Comparison of ENCODE assay signal across 20 cellular contexts in genomic region chr6:147805155-147805554, GRCh38.
DNase-seq lines count a peak whose midpoint lies in the region; ATAC-seq, FAIRE-seq and TF ChIP-seq lines count a peak whose summit lies in the region.
"Had no signal": no experiment of that assay in that cellular context is flagged by ENCODE, and none has a peak within 500 bp of the region (broad histone marks: within the 10 kb centered on the region; RNA-seq: fewer than 3 reads in every experiment).

No MANE protein-coding gene starts in this region.

- H3K56ac ChIP-seq in H9 (ENCODE audit: insufficient read length, low read depth, low read length): no peak overlapping the region

- H3K4me1 ChIP-seq in endothelial cell of umbilical vein (ENCODE audit: control insufficient read depth, extremely low read depth, insufficient read depth, low read length): peaks cover 16% of the 10 kb centered on the region
- H3K4me1 ChIP-seq in H9 (ENCODE audit: insufficient read depth, low read length): no peaks in the 10 kb centered on the region

- dilution Hi-C loops in endothelial cell of umbilical vein (cut with MboI; ENCODE audit: extremely low pct_ligation_motif_present, low sequenced_read_pairs): no loop called here

- POLR2A ChIA-PET in endothelial cell of umbilical vein (lab: Charles Lee): no interaction called here

- H4K5ac ChIP-seq in H9 (ENCODE audit: insufficient read length, low read depth, low read length): no peak overlapping the region

- peaks cover 6 to 7% of the 10 kb centered on the region in 2 experiments; a peak in 4 of 5 replicates for H3K9me3 Mint-ChIP-seq in H9

- no peak for TF ChIP-seq POLR2A in endothelial cell of umbilical vein (IDR thresholded peaks at IDR 0.05; ENCODE audit: low read depth, low read length)

- H3K9me3 ChIP-seq in endothelial cell of umbilical vein (replicated peaks; ENCODE audit: control insufficient read depth, insufficient read depth, low read length): no peaks in the 10 kb centered on the region
- H3K9me3 ChIP-seq in H9 (ENCODE audit: control insufficient read depth, low read depth, low read length): no peaks in the 10 kb centered on the region
- H3K9me3 ChIP-seq: SK-N-SH had no signal

- no peak overlapping the region for H2BK12ac ChIP-seq in H9 (ENCODE audit: insufficient read length, low read depth, low read length)

- H3K79me2 ChIP-seq in endothelial cell of umbilical vein (ENCODE audit: control insufficient read depth, insufficient read depth, low read length) (no peaks in the 10 kb centered on the region), H9 (ENCODE audit: insufficient read depth, low read length) (no peaks in the 10 kb centered on the region)

- H2AK5ac ChIP-seq in H9 (ENCODE audit: insufficient read length, low read length): no peak overlapping the region

- no peak overlapping the region for H2BK20ac ChIP-seq in H9 (ENCODE audit: low read depth, low read length, poor library complexity, severe bottlenecking)

- H3K9me1 ChIP-seq in endothelial cell of umbilical vein (replicated peaks; ENCODE audit: control insufficient read depth, extremely low read depth, insufficient read depth, low read length): no peaks in the 10 kb centered on the region

- H3K4ac ChIP-seq in H9 (ENCODE audit: low read depth, low read length): no peak overlapping the region

- H3K27me3 ChIP-seq in endothelial cell of umbilical vein (ENCODE audit: control insufficient read depth in 2 of 2, insufficient read depth in 2 of 2, low read length in 2 of 2) (no peaks in the 10 kb centered on the region), H9 (ENCODE audit: insufficient read depth, low read length) (no peaks in the 10 kb centered on the region)
- H3K27me3 ChIP-seq: BLaER1 had no signal

- DNase-seq in NCI-H524 (lab: John Stamatoyannopoulos, UW) (peak; percentile 14 to 47), NCI-H524 treated with DMSO at 0.1 percent for 48 hours (lab: John Stamatoyannopoulos, UW) (no peak), NCI-H146 treated with DMSO at 0.1 percent for 48 hours (lab: John Stamatoyannopoulos, UW; ENCODE audit: unreplicated experiment) (peak; percentile 88), endothelial cell of umbilical vein (ENCODE audit: low read depth, low spot score) (peak; percentile 28), H9 (no peak)
- DNase-seq in stimulated activated CD4-positive, alpha-beta T cell treated with anti-CD3 and anti-CD28 coated beads, Interleukin-12 subunit alpha, Interleukin-12 subunit beta, amount 100 ng/mL, for 4 hours: no peak
- DNase-seq: Calu3; CD4-positive, alpha-beta memory T cell; DMS79 treated with DMSO at 0.1 percent for 48 hours; NCI-H1436 treated with DMSO at 0.1 percent for 48 hours; NCI-H2081; NCI-H2227 treated with DMSO at 0.1 percent for 48 hours; NCI-H526 treated with DMSO at 0.1 percent for 48 hours; RPMI8226; SHP77 treated with DMSO at 0.1 percent for 48 hours; SK-N-SH; T-cell had no signal

- no peak overlapping the region for H2BK5ac ChIP-seq in H9 (ENCODE audit: insufficient read length, low read length)

- no peak for FAIRE-seq in endothelial cell of umbilical vein (lab: Jason Lieb, UNC)

- no peaks in the 10 kb centered on the region; the same call in 1 of the 2 replicates for H3K27me3 Mint-ChIP-seq in H9 (ENCODE audit: low read depth)
- H3K27me3 Mint-ChIP-seq: CD4-positive, alpha-beta memory T cell; T-cell had no signal

- H2AFZ ChIP-seq in endothelial cell of umbilical vein (ENCODE audit: low read depth, low read length) (no peak overlapping the region), H9 (ENCODE audit: low read length) (no peak overlapping the region)

- WGBS in H9 (ENCODE audit: extremely low coverage, insufficient read length, low lambda C conversion rate): no CpG with 5 or more reads among the region's 1 CpG

- H3K23me2 ChIP-seq in H9 (ENCODE audit: insufficient read length, low read depth, low read length, poor library complexity, severe bottlenecking): no peaks in the 10 kb centered on the region

- H3K4me2 ChIP-seq in endothelial cell of umbilical vein (ENCODE audit: insufficient read depth, low read length) (peak overlapping the region; percentile 52), H9 (ENCODE audit: insufficient read depth, insufficient read length, low read length) (no peak overlapping the region)
- H3K4me2 ChIP-seq: KMS-11, SK-N-SH had no signal

- H4K20me1 ChIP-seq in endothelial cell of umbilical vein (replicated peaks; ENCODE audit: control insufficient read depth, extremely low read depth, insufficient read depth, low read length): no peaks in the 10 kb centered on the region
- H4K20me1 ChIP-seq in H9 (ENCODE audit: control insufficient read depth, insufficient read depth, insufficient read length): no peaks in the 10 kb centered on the region
- H4K20me1 ChIP-seq: BLaER1 had no signal

- no peak overlapping the region for H3K18ac ChIP-seq in H9 (ENCODE audit: insufficient read length, low read depth, low read length)

- H4K91ac ChIP-seq in H9 (ENCODE audit: insufficient read length, low read depth, low read length): no peak overlapping the region

- H3K4me3 Mint-ChIP-seq in H9: no peak overlapping the region
- H3K4me3 Mint-ChIP-seq: CD4-positive, alpha-beta memory T cell; T-cell had no signal

- H3T11ph ChIP-seq in H9 (ENCODE audit: low read length): no peak overlapping the region

- no peak overlapping the region for H3K14ac ChIP-seq in H9 (ENCODE audit: insufficient read depth, low read length)

- H3K23ac ChIP-seq in H9 (ENCODE audit: insufficient read length, low read depth, low read length): no peak overlapping the region

- H2BK120ac ChIP-seq in H9 (ENCODE audit: low read depth, low read length, poor library complexity, severe bottlenecking): no peak overlapping the region

- no peak for TF ChIP-seq CTCF in endothelial cell of umbilical vein (IDR thresholded peaks at IDR 0.05; ENCODE audit: extremely low read depth in 1 of 2, insufficient read depth in 1 of 2, low read depth in 1 of 2, low read length in 2 of 2)
- TF ChIP-seq CTCF in H9 (conservative IDR thresholded peaks at IDR 0.05): no peak

- BruUV-seq in endothelial cell of umbilical vein (replicated peaks; lab: Mats Ljungman, UMichigan): no TSS peak

- no peaks in the 10 kb centered on the region for H3K4me1 Mint-ChIP-seq in H9
- H3K4me1 Mint-ChIP-seq: CD4-positive, alpha-beta memory T cell; T-cell had no signal

- intact Hi-C loops in endothelial cell of umbilical vein (cut with micrococcal nuclease): no loop called here

- no peak for ATAC-seq in HG03135 (IDR thresholded peaks at IDR 0.05; ENCODE audit: unreplicated experiment)
- ATAC-seq: T-cell had no signal

- H3K27ac ChIP-seq in endothelial cell of umbilical vein (ENCODE audit: insufficient read depth, low read depth, low read length) (no peak overlapping the region), H9 (ENCODE audit: insufficient read length, low read depth, low read length) (no peak overlapping the region)
- H3K27ac ChIP-seq: BLaER1, KMS-11 had no signal

- H3K9ac ChIP-seq in endothelial cell of umbilical vein (replicated peaks; ENCODE audit: extremely low read depth, insufficient read depth, low read length) (no peak overlapping the region), H9 (ENCODE audit: extremely low read depth, insufficient read length, low read length) (no peak overlapping the region)
- H3K9ac ChIP-seq: BLaER1, KMS-11, SK-N-SH had no signal

- no peak overlapping the region for H2BK15ac ChIP-seq in H9 (ENCODE audit: low read depth, low read length)

- CTCF ChIA-PET in endothelial cell of umbilical vein (lab: Charles Lee): interaction anchor here (1.2 to 1.7 kb wide), 2 partner anchors 8 to 298 kb away, joined by 3 to 6 read pairs; no protein-coding TSS in a partner anchor

- no peak overlapping the region for H3K4me3 ChIP-seq in endothelial cell of umbilical vein (replicated peaks in 1 of 3; ENCODE audit: insufficient read depth in 1 of 3, low read depth in 1 of 3, low read length in 3 of 3)
- H3K4me3 ChIP-seq: BLaER1 had no signal

- H3K36me3 Mint-ChIP-seq in H9 (ENCODE audit: insufficient read depth in 1 of 3, low read depth in 3 of 3): peaks cover 0 to 11% (median 1%) of the 10 kb centered on the region in 3 experiments; a peak in 2 of 7 replicates
- H3K36me3 Mint-ChIP-seq: CD4-positive, alpha-beta memory T cell; T-cell had no signal

- no peak overlapping the region for H3K27ac Mint-ChIP-seq in H9
- H3K27ac Mint-ChIP-seq: CD4-positive, alpha-beta memory T cell; T-cell had no signal

- no peaks in the 10 kb centered on the region for H3K36me3 ChIP-seq in endothelial cell of umbilical vein (ENCODE audit: control insufficient read depth in 2 of 2, extremely low read depth in 1 of 2, insufficient read depth in 2 of 2, low read length in 2 of 2)
- H3K36me3 ChIP-seq: BLaER1 had no signal

- H4K8ac ChIP-seq in H9 (replicated peaks; ENCODE audit: insufficient read length, low read depth, low read length): no peak overlapping the region

- H3K79me1 ChIP-seq in H9 (ENCODE audit: insufficient read depth, low read depth, low read length, poor library complexity, severe bottlenecking): no peaks in the 10 kb centered on the region

TF ChIP-seq in endothelial cell of umbilical vein, 7 proteins besides CTCF, POLR2A, EP300 and RAD21:
- peak; percentile 2 for TF ChIP-seq FOS (IDR thresholded peaks at IDR 0.05; ENCODE audit: borderline replicate concordance, insufficient read depth, low read length)
- TF ChIP-seq JUN (IDR thresholded peaks at IDR 0.05; ENCODE audit: borderline replicate concordance, insufficient read depth, insufficient read length, low read depth): no peak
- TF ChIP-seq GATA2 (IDR thresholded peaks at IDR 0.05; ENCODE audit: insufficient read depth, insufficient read length, low read depth, low read length): peak; percentile 41
- no peak for TF ChIP-seq MYC (IDR thresholded peaks at IDR 0.05; ENCODE audit: low read depth, low read length)

Comparison
In these comparisons a context has a peak if more than half of its experiments do, and no peak if none do; other contexts are left out.
1. DNase-seq: peak in NCI-H524 (2 of 2), NCI-H146 treated with DMSO at 0.1 percent for 48 hours (single experiment) and endothelial cell of umbilical vein (single experiment); none in NCI-H524 treated with DMSO at 0.1 percent for 48 hours (single experiment), stimulated activated CD4-positive, alpha-beta T cell treated with anti-CD3 and anti-CD28 coated beads, Interleukin-12 subunit alpha, Interleukin-12 subunit beta, amount 100 ng/mL, for 4 hours (single experiment) and H9 (single experiment).